15 cellular contexts compared by ENCODE assay signal in the genomic region with DNA sequence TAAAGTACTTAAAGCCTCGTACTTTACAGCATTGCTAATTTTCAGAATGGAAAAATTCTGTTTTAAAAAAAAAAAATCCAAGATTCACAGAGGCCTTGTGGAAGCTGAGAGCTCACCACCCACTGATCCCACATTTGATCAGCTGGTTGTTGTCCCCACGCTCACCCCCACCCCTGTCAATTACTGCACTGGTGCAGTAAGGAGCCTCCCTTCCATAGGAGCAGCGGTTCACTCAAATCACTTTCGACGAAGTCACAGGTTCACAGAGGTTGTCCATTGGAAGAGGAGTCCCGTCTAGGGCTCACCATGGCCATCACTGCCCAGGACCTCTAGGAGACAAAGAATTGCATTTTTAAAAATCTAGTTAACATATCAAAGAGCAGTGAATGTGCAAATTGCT.
DNase-seq lines count a peak whose midpoint lies in the region; ATAC-seq, FAIRE-seq and TF ChIP-seq lines count a peak whose summit lies in the region.
"Had no signal": no experiment of that assay in that cellular context is flagged by ENCODE, and none has a peak within 500 bp of the region (broad histone marks: within the 10 kb centered on the region; RNA-seq: fewer than 3 reads in every experiment).

No MANE protein-coding gene starts in this region.

- H4K8ac ChIP-seq in H1 (ENCODE audit: extremely low read depth, insufficient read depth, low read length) = no peak overlapping the region

- TF ChIP-seq CTCF in H1 (IDR thresholded peaks at IDR 0.05; ENCODE audit: control extremely low read depth in 1 of 3, insufficient read depth in 1 of 3, low read depth in 1 of 3, low read length in 3 of 3) (no peak), smooth muscle cell (IDR thresholded peaks at IDR 0.05; ENCODE audit: borderline replicate concordance, insufficient read depth, poor library complexity, severe bottlenecking) (no peak), GM23338 (conservative IDR thresholded peaks at IDR 0.05; ENCODE audit: low read depth in 2 of 2) (no peak)

- H3K27ac ChIP-seq in HUES6 (ENCODE audit: low read depth, low read length) (peak overlapping the region; percentile 25; the same call in 1 of the 2 replicates), H1 (ENCODE audit: low read depth, low read length) (no peak overlapping the region), smooth muscle cell (ENCODE audit: low read depth) (no peak overlapping the region), GM23338 (ENCODE audit: low read depth) (no peak overlapping the region)

- no peak for TF ChIP-seq POLR2A in H1 (IDR thresholded peaks at IDR 0.05; ENCODE audit: control extremely low read depth in 1 of 2, low read depth in 2 of 2, low read length in 2 of 2)

- no peak for ATAC-seq in stimulated activated naive B cell treated with anti-CD40 and anti-IgM and Interleukin-4, amounts not matched to agents 10 μg/mL and 1 μg/mL and 100 μg/mL, for 72 hours (replicated peaks)
- ATAC-seq in GM23338 = no peak
- ATAC-seq: CD8-positive, alpha-beta T cell had no signal

- FAIRE-seq in H1 (lab: Jason Lieb, UNC) = no peak
- FAIRE-seq: A204.1 had no signal

- TF ChIP-seq RAD21 in H1 (IDR thresholded peaks at IDR 0.05 in 1 of 2, conservative IDR thresholded peaks at IDR 0.05 in 1 of 2; ENCODE audit: low read depth in 2 of 2, low read length in 2 of 2) = no peak

- no peak overlapping the region for H3K23ac ChIP-seq in H1 (ENCODE audit: insufficient read length)

- H2BK15ac ChIP-seq in H1 (ENCODE audit: low read length) = no peak overlapping the region

- DNase-seq in H1 (ENCODE audit: low read depth in 1 of 2, low spot score in 2 of 2) (no peak), mesenteric fat pad (ENCODE audit: low spot score) (peak; percentile 53), smooth muscle cell (lab: John Stamatoyannopoulos, UW; ENCODE audit: unreplicated experiment) (no peak), retina (no peak), GM23338 (ENCODE audit: low spot score) (no peak), islet precursor cell (no peak)
- DNase-seq in stimulated activated naive B cell treated with anti-CD40 and anti-IgM and Interleukin-4, amounts not matched to agents 10 μg/mL and 1 μg/mL and 100 μg/mL, for 72 hours = no peak
- DNase-seq: CD8-positive, alpha-beta T cell; COR-L47; DND-41; GDM1 had no signal

- 79% methylated on average over 6 of the region's 6 CpGs; no CpG with 5 or more reads in 1 of the 2 experiments for WGBS in H1 (ENCODE audit: extremely low coverage in 1 of 2, insufficient coverage in 1 of 2, insufficient read length in 1 of 2, insufficient replicate concordance in 2 of 2, low coverage in 1 of 2, low lambda C conversion rate in 2 of 2, missing lambda C conversion rate in 1 of 2), 2 experiments
- WGBS in smooth muscle cell (ENCODE audit: low lambda C conversion rate) = 42% methylated on average over 6 of the region's 6 CpGs

- H4K20me1 ChIP-seq in H1 (replicated peaks in 1 of 2; ENCODE audit: control insufficient read depth in 1 of 2, insufficient read depth in 2 of 2, low read length in 2 of 2) = peaks cover 0 to 6% of the 10 kb centered on the region in 2 experiments
- H4K20me1 ChIP-seq in smooth muscle cell (ENCODE audit: low read depth) = no peaks in the 10 kb centered on the region
- H4K20me1 ChIP-seq in GM23338 (replicated peaks; ENCODE audit: insufficient read depth) = no peaks in the 10 kb centered on the region

- peak overlapping the region; percentile 44; the same call in 1 of the 2 replicates for H3K4me3 ChIP-seq in HUES6 (ENCODE audit: low read depth, low read length)
- H3K4me3 ChIP-seq in H1 (ENCODE audit: extremely low read depth in 1 of 4, insufficient read depth in 2 of 4, low read depth in 3 of 4, low read length in 4 of 4) = no peak overlapping the region
- H3K4me3 ChIP-seq in smooth muscle cell = peak overlapping the region; percentile 13
- H3K4me3 ChIP-seq in GM23338 = no peak overlapping the region

- no peak overlapping the region for H3K14ac ChIP-seq in H1 (ENCODE audit: insufficient read length)

- H2AK5ac ChIP-seq in H1 (ENCODE audit: low read depth, low read length) = no peak overlapping the region

- no peaks in the 10 kb centered on the region for H3K36me3 Mint-ChIP-seq in stimulated activated naive B cell treated with anti-CD40 and anti-IgM and Interleukin-4, amounts not matched to agents 10 μg/mL and 1 μg/mL and 100 μg/mL, for 72 hours
- H3K36me3 Mint-ChIP-seq in GM23338 (ENCODE audit: low read depth) = peaks cover 53% of the 10 kb centered on the region
- H3K36me3 Mint-ChIP-seq: CD14-positive monocyte; CD8-positive, alpha-beta T cell; IgD-negative memory B cell had no signal

- peaks cover 6% of the 10 kb centered on the region; the same call in 1 of the 2 replicates for H3K23me2 ChIP-seq in H1 (ENCODE audit: low read depth, low read length)

- no peak overlapping the region for H2BK12ac ChIP-seq in H1 (ENCODE audit: low read depth, low read length)

- H3K27ac Mint-ChIP-seq in stimulated activated naive B cell treated with anti-CD40 and anti-IgM and Interleukin-4, amounts not matched to agents 10 μg/mL and 1 μg/mL and 100 μg/mL, for 72 hours = no peak overlapping the region
- H3K27ac Mint-ChIP-seq in GM23338 = no peak overlapping the region
- H3K27ac Mint-ChIP-seq: CD8-positive, alpha-beta T cell; IgD-negative memory B cell had no signal

- POLR2A ChIA-PET in H1 (lab: Charles Lee; ENCODE audit: partially characterized antibody) = no interaction called here

- CTCF ChIA-PET in H1 (lab: Charles Lee; ENCODE audit: partially characterized antibody) = no interaction called here

- H2BK20ac ChIP-seq in H1 (ENCODE audit: low read length) = no peak overlapping the region

- H2BK5ac ChIP-seq in H1 (ENCODE audit: low read depth, low read length) = no peak overlapping the region

- no peaks in the 10 kb centered on the region for H3K9me2 ChIP-seq in GM23338 (ENCODE audit: insufficient read depth)

- H3K56ac ChIP-seq in H1 (replicated peaks; ENCODE audit: insufficient read length, low read depth, low read length) = no peak overlapping the region

- H3K9me3 ChIP-seq in HUES6 (ENCODE audit: control insufficient read depth, insufficient read depth, low read depth, low read length) = peaks cover 7% of the 10 kb centered on the region; the same call in 1 of the 2 replicates
- H3K9me3 ChIP-seq in H1 (ENCODE audit: insufficient read depth in 2 of 2, low read depth in 1 of 2, low read length in 1 of 2) = peaks cover 3% of the 10 kb centered on the region in 2 experiments; a peak in 2 of 4 replicates
- H3K9me3 ChIP-seq in smooth muscle cell (replicated peaks; ENCODE audit: low read depth) = no peaks in the 10 kb centered on the region

- no peak overlapping the region; the same call in 1 of the 2 replicates for H3K18ac ChIP-seq in H1 (ENCODE audit: extremely low read depth, low read length)

- no peak overlapping the region for H2AFZ ChIP-seq in H1 (ENCODE audit: low read length)
- H2AFZ ChIP-seq in smooth muscle cell (ENCODE audit: low read depth) = peak overlapping the region; percentile 58
- no peak overlapping the region for H2AFZ ChIP-seq in GM23338

- peaks cover 5 to 10% of the 10 kb centered on the region in 2 donors for H3K9me3 Mint-ChIP-seq in stimulated activated naive B cell treated with anti-CD40 and anti-IgM and Interleukin-4, amounts not matched to agents 10 μg/mL and 1 μg/mL and 100 μg/mL, for 72 hours
- peaks cover 97% of the 10 kb centered on the region for H3K9me3 Mint-ChIP-seq in GM23338
- H3K9me3 Mint-ChIP-seq: CD8-positive, alpha-beta T cell had no signal

- H3K4me1 ChIP-seq in HUES6 (ENCODE audit: control insufficient read depth, insufficient read depth, low read length) (peaks cover 29% of the 10 kb centered on the region), H1 (replicated peaks in 1 of 4; ENCODE audit: control insufficient read depth in 3 of 4, insufficient read depth in 4 of 4, low read length in 3 of 4) (peaks cover 3 to 13% (median 7%) of the 10 kb centered on the region in 4 experiments), smooth muscle cell (ENCODE audit: low read depth) (peaks cover 12% of the 10 kb centered on the region), GM23338 (ENCODE audit: insufficient read depth) (no peaks in the 10 kb centered on the region)

- no peaks in the 10 kb centered on the region for H3F3A ChIP-seq in smooth muscle cell (ENCODE audit: low read depth)
- peaks cover 7% of the 10 kb centered on the region for H3F3A ChIP-seq in GM23338 (replicated peaks; ENCODE audit: low read depth)

- H3K79me2 ChIP-seq in H1 (ENCODE audit: control insufficient read depth in 1 of 2, insufficient read depth in 2 of 2, low read length in 2 of 2) (no peaks in the 10 kb centered on the region), smooth muscle cell (ENCODE audit: low read depth) (no peaks in the 10 kb centered on the region), GM23338 (replicated peaks; ENCODE audit: insufficient read depth) (no peaks in the 10 kb centered on the region)

- no peak overlapping the region for H2BK120ac ChIP-seq in H1 (replicated peaks; ENCODE audit: low read depth, low read length)

- H3K36me3 ChIP-seq in HUES6 (ENCODE audit: control insufficient read depth, insufficient read depth, low read length) (no peaks in the 10 kb centered on the region), H1 (ENCODE audit: control insufficient read depth in 2 of 4, insufficient read depth in 4 of 4, low read length in 3 of 4) (no peaks in the 10 kb centered on the region), smooth muscle cell (ENCODE audit: low read depth) (no peaks in the 10 kb centered on the region), GM23338 (ENCODE audit: insufficient read depth) (no peaks in the 10 kb centered on the region)

- no peaks in the 10 kb centered on the region for H3K4me1 Mint-ChIP-seq in stimulated activated naive B cell treated with anti-CD40 and anti-IgM and Interleukin-4, amounts not matched to agents 10 μg/mL and 1 μg/mL and 100 μg/mL, for 72 hours
- H3K4me1 Mint-ChIP-seq in GM23338 = no peaks in the 10 kb centered on the region
- H3K4me1 Mint-ChIP-seq: CD14-positive monocyte, IgD-negative memory B cell had no signal

- H3K4me3 Mint-ChIP-seq in stimulated activated naive B cell treated with anti-CD40 and anti-IgM and Interleukin-4, amounts not matched to agents 10 μg/mL and 1 μg/mL and 100 μg/mL, for 72 hours = no peak overlapping the region
- no peak overlapping the region for H3K4me3 Mint-ChIP-seq in GM23338
- H3K4me3 Mint-ChIP-seq: CD8-positive, alpha-beta T cell; IgD-negative memory B cell had no signal

- H3K27me3 Mint-ChIP-seq in stimulated activated naive B cell treated with anti-CD40 and anti-IgM and Interleukin-4, amounts not matched to agents 10 μg/mL and 1 μg/mL and 100 μg/mL, for 72 hours = peaks cover 0 to 27% of the 10 kb centered on the region in 2 donors
- H3K27me3 Mint-ChIP-seq in GM23338 (ENCODE audit: insufficient read depth, low read depth, poor library complexity) = no peaks in the 10 kb centered on the region
- H3K27me3 Mint-ChIP-seq: IgD-negative memory B cell had no signal

- no peak overlapping the region for H3K4ac ChIP-seq in H1 (replicated peaks; ENCODE audit: insufficient read length, low read depth, low read length)

- H3K79me1 ChIP-seq in H1 (ENCODE audit: low read depth, low read length) = no peaks in the 10 kb centered on the region

- peak overlapping the region; percentile 15 to 56; a peak in 1 of 4 replicates for H3K4me2 ChIP-seq in H1 (ENCODE audit: insufficient read depth in 1 of 2, low read depth in 2 of 2, low read length in 2 of 2)
- H3K4me2 ChIP-seq in smooth muscle cell = peak overlapping the region; percentile 77
- H3K4me2 ChIP-seq in GM23338 = no peak overlapping the region; the same call in 1 of the 2 replicates

- H3K9ac ChIP-seq in HUES6 (ENCODE audit: low read length) (no peak overlapping the region), H1 (replicated peaks in 1 of 4; ENCODE audit: extremely low read depth in 1 of 4, low read depth in 3 of 4, low read length in 3 of 4) (no peak overlapping the region), smooth muscle cell (ENCODE audit: low read depth) (no peak overlapping the region)

- no peak overlapping the region for H4K5ac ChIP-seq in H1 (ENCODE audit: insufficient read length, low read depth, low read length)

- H3K27me3 ChIP-seq in HUES6 (ENCODE audit: control insufficient read depth, insufficient read depth, low read length) = no peaks in the 10 kb centered on the region
- H3K27me3 ChIP-seq in H1 (replicated peaks in 1 of 4; ENCODE audit: control insufficient read depth in 3 of 4, extremely low read depth in 1 of 4, insufficient read depth in 3 of 4, low read length in 3 of 4) = no peaks in the 10 kb centered on the region
- H3K27me3 ChIP-seq in smooth muscle cell (ENCODE audit: low read depth) = peaks cover 21% of the 10 kb centered on the region
- H3K27me3 ChIP-seq in GM23338 (ENCODE audit: insufficient read depth) = no peaks in the 10 kb centered on the region

- H4K91ac ChIP-seq in H1 (replicated peaks; ENCODE audit: insufficient read length, low read length) = no peak overlapping the region

- TF ChIP-seq EP300 in H1 (IDR thresholded peaks at IDR 0.05; ENCODE audit: borderline replicate concordance in 1 of 2, low read depth in 2 of 2, low read length in 2 of 2) = no peak

Comparison
In these comparisons a context has a peak if more than half of its experiments do, and no peak if none do; other contexts are left out.
1. H3K4me3 ChIP-seq: peak in HUES6 (single experiment) and smooth muscle cell (single experiment); none in H1 (0 of 4) and GM23338 (single experiment).